Comparison of ENCODE assay signal across 8 cellular contexts in the genomic region with DNA sequence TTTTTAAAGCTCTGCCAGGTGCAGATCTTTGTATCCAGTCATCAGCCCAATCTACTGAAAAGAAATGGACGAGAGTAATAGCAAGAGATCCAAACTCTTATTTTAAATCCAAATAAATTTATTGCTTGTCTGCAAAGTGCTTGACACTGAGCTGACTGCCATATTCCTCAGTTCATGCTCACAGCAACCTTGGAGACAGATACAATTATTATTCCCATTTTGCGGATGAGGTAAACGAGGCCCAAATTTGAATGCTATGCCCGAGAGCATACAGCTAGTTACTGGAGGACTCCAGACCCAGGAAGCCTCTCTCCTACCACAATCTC. TPM values are rescaled to one million over a fixed set of nuclear protein-coding genes. Genes with fewer than 3 reads are reported as not detected.
A peak's percentile ranks its signal among the peaks of the same experiment; 100 is the strongest.
DNase-seq lines count a peak whose midpoint lies in the region; ATAC-seq and TF ChIP-seq lines count a peak whose summit lies in the region.

No MANE protein-coding gene starts in this region.

- H3K79me1 ChIP-seq in mesenchymal stem cell (replicated peaks; ENCODE audit: low read length, poor library complexity, severe bottlenecking): peaks cover 6% of the 10 kb centered on the region

- peak overlapping the region; percentile 100 for H3K4me3 Mint-ChIP-seq in brain

- peaks cover 22% of the 10 kb centered on the region for H3K27me3 Mint-ChIP-seq in brain

- H2BK5ac ChIP-seq in mesenchymal stem cell (ENCODE audit: low read depth, low read length, poor library complexity, severe bottlenecking): no peak overlapping the region

- peaks cover 5% of the 10 kb centered on the region for H3K4me1 ChIP-seq in cardiac muscle cell (ENCODE audit: low read depth)
- peaks cover 2% of the 10 kb centered on the region for H3K4me1 ChIP-seq in mesenchymal stem cell (ENCODE audit: control insufficient read depth, insufficient read depth, low read depth, low read length)
- peaks cover 11 to 24% (median 19%) of the 10 kb centered on the region in 4 donors for H3K4me1 ChIP-seq in upper lobe of left lung

- H3K9me3 ChIP-seq in cardiac muscle cell (ENCODE audit: low read depth) (no peaks in the 10 kb centered on the region), mesenchymal stem cell (ENCODE audit: control insufficient read depth, low read length) (no peaks in the 10 kb centered on the region), upper lobe of left lung (no peaks in the 10 kb centered on the region)

- H4K8ac ChIP-seq in mesenchymal stem cell (ENCODE audit: low read length): peak overlapping the region; percentile 95

- H3K27ac Mint-ChIP-seq in brain: peak overlapping the region; percentile 95 to 99 (median 99)

- no peak overlapping the region for H2AFZ ChIP-seq in mesenchymal stem cell (ENCODE audit: low read depth, low read length)

- peaks cover 39% of the 10 kb centered on the region for H3K36me3 Mint-ChIP-seq in brain

- H3K4me1 Mint-ChIP-seq in brain: peaks cover 30% of the 10 kb centered on the region

- H4K91ac ChIP-seq in mesenchymal stem cell (ENCODE audit: low read length): no peak overlapping the region

- H3K36me3 ChIP-seq in cardiac muscle cell: peaks cover 13% of the 10 kb centered on the region
- H3K36me3 ChIP-seq in mesenchymal stem cell (ENCODE audit: control insufficient read depth in 1 of 2, insufficient read depth in 2 of 2, low read depth in 1 of 2, low read length in 2 of 2): peaks cover 21 to 31% of the 10 kb centered on the region in 2 experiments
- H3K36me3 ChIP-seq in upper lobe of left lung: peaks cover 3 to 32% (median 24%) of the 10 kb centered on the region in 4 donors

- no peak for TF ChIP-seq POLR2A in upper lobe of left lung (IDR thresholded peaks at IDR 0.05)

- 14% methylated on average over 4 of the region's 4 CpGs for WGBS in mesenchymal stem cell
- WGBS in upper lobe of left lung, 2 donors: 18 to 20% methylated on average over 4 of the region's 4 CpGs

- DNase-seq in cardiac muscle cell (ENCODE audit: low read depth in 1 of 2, low spot score in 1 of 2): no peak
- no peak for DNase-seq in Right ventricle myocardium inferior (ENCODE audit: missing footprints)
- no peak for DNase-seq in mesenchymal stem cell
- no peak for DNase-seq in upper lobe of left lung
- no peak for DNase-seq in superior temporal gyrus (ENCODE audit: extremely low spot score)
- DNase-seq in activated gamma-delta T cell treated with Interleukin-2 at 50 U/mL for 16 hours: no peak

- no peak for ATAC-seq in Right ventricle myocardium inferior
- ATAC-seq in upper lobe of left lung (ENCODE audit: low FRiP score in 2 of 2): no peak
- no peak for ATAC-seq in GM18867 (IDR thresholded peaks at IDR 0.05; ENCODE audit: unreplicated experiment)

- no peak overlapping the region for H2BK15ac ChIP-seq in mesenchymal stem cell (ENCODE audit: low read depth, poor library complexity, severe bottlenecking)

- H3K18ac ChIP-seq in mesenchymal stem cell (ENCODE audit: low read depth in 1 of 2, low read length in 2 of 2): peak overlapping the region; percentile 86 to 90

- H3K27ac ChIP-seq in cardiac muscle cell (peak overlapping the region; percentile 63), mesenchymal stem cell (ENCODE audit: low read length, poor library complexity, severe bottlenecking) (no peak overlapping the region), upper lobe of left lung (peak overlapping the region; percentile 77 to 86 (median 82))

- H3K4me2 ChIP-seq in mesenchymal stem cell (ENCODE audit: low read length, poor library complexity, severe bottlenecking): peak overlapping the region; percentile 62

- no peaks in the 10 kb centered on the region for H3K27me3 ChIP-seq in cardiac muscle cell
- no peaks in the 10 kb centered on the region for H3K27me3 ChIP-seq in mesenchymal stem cell (ENCODE audit: control insufficient read depth in 1 of 2, insufficient read depth in 1 of 2, low read length in 2 of 2)
- H3K27me3 ChIP-seq in upper lobe of left lung: no peaks in the 10 kb centered on the region

- H3K9me3 Mint-ChIP-seq in brain: peaks cover 0 to 4% (median 2%) of the 10 kb centered on the region in 5 experiments

- TF ChIP-seq EP300 in upper lobe of left lung (IDR thresholded peaks at IDR 0.05): no peak

- H3K4me3 ChIP-seq in cardiac muscle cell: peak overlapping the region; percentile 77
- peak overlapping the region; percentile 78 to 94 for H3K4me3 ChIP-seq in mesenchymal stem cell (ENCODE audit: insufficient read depth in 1 of 2, low read depth in 1 of 2, low read length in 2 of 2)
- peak overlapping the region; percentile 84 to 94 (median 86) for H3K4me3 ChIP-seq in upper lobe of left lung

- TF ChIP-seq CTCF in cardiac muscle cell (IDR thresholded peaks at IDR 0.05; ENCODE audit: low read depth, low read length): no peak
- no peak for TF ChIP-seq CTCF in brain (conservative IDR thresholded peaks at IDR 0.05)
- no peak for TF ChIP-seq CTCF in upper lobe of left lung (IDR thresholded peaks at IDR 0.05)

- H3K14ac ChIP-seq in mesenchymal stem cell (ENCODE audit: low read length in 2 of 2): no peak overlapping the region

- no peak overlapping the region for H2AK5ac ChIP-seq in mesenchymal stem cell (ENCODE audit: low read length, severe bottlenecking)

- H3K4ac ChIP-seq in mesenchymal stem cell (ENCODE audit: low read depth in 1 of 2, low read length in 2 of 2): peak overlapping the region; percentile 46 to 69

- H2BK12ac ChIP-seq in mesenchymal stem cell (ENCODE audit: low read length in 2 of 2): no peak overlapping the region

- H3K23ac ChIP-seq in mesenchymal stem cell (ENCODE audit: low read length in 2 of 2): peak overlapping the region in 1 of 2 experiments; percentile 46

- no peak overlapping the region for H2BK120ac ChIP-seq in mesenchymal stem cell (ENCODE audit: low read depth, low read length)

- intact Hi-C loops in Right ventricle myocardium inferior (cut with DNase I): no loop called here

- H3K9ac ChIP-seq in mesenchymal stem cell (ENCODE audit: low read length): peak overlapping the region; percentile 91

RNA-seq across cellular contexts. Expression of a gene that starts 0.6 kb away (rescaled TPM):
- total RNA-seq in cardiac muscle cell: 19.9 and 34.0 TPM in 2 replicates
- polyA plus RNA-seq in cardiac muscle cell: 26.8 and 35.3 TPM in 2 replicates
- total RNA-seq in Right ventricle myocardium inferior: 15.9 TPM
- 41.4 TPM for polyA plus RNA-seq in brain (ENCODE audit: insufficient read depth, low read depth, low replicate concordance)
- polyA plus RNA-seq in mesenchymal stem cell (2013, experiment 1 of 2): 42.8 TPM
- polyA plus RNA-seq in mesenchymal stem cell (2013, experiment 2 of 2): 41.7 TPM
- 10 to 100 TPM; 24.1 to 38.2 (median 34.3) TPM for total RNA-seq in upper lobe of left lung

RNA-seq across cellular contexts. Expression of a gene that starts 8.0 kb away (rescaled TPM):
- total RNA-seq in cardiac muscle cell (24.8 and 27.8 TPM in 2 replicates), Right ventricle myocardium inferior (24.8 TPM), upper lobe of left lung (100 to 1,000 TPM in 2 of 6 donors, 10 to 100 TPM in 4; 59.5 to 125 (median 82.3) TPM)
- polyA plus RNA-seq in cardiac muscle cell (21.3 and 34.9 TPM in 2 replicates), brain (ENCODE audit: insufficient read depth, low read depth, low replicate concordance) (42.5 TPM)
- 16.7 TPM for polyA plus RNA-seq in mesenchymal stem cell (2013, experiment 1 of 2)
- polyA plus RNA-seq in mesenchymal stem cell (2013, experiment 2 of 2): 16.9 TPM

RNA-seq across cellular contexts. Expression of a gene that starts 27.7 kb away (rescaled TPM):
- 2.1 and 6.2 TPM in 2 replicates for total RNA-seq in cardiac muscle cell
- 7.1 and 10.8 TPM in 2 replicates for polyA plus RNA-seq in cardiac muscle cell
- 48.0 TPM for total RNA-seq in Right ventricle myocardium inferior
- polyA plus RNA-seq in brain (ENCODE audit: insufficient read depth, low read depth, low replicate concordance): 76.1 TPM
- 422 TPM for polyA plus RNA-seq in mesenchymal stem cell (2013, experiment 1 of 2)
- polyA plus RNA-seq in mesenchymal stem cell (2013, experiment 2 of 2): 441 TPM
- 10 to 100 TPM; 13.6 to 73.0 (median 48.6) TPM for total RNA-seq in upper lobe of left lung
